In the genomic region with DNA sequence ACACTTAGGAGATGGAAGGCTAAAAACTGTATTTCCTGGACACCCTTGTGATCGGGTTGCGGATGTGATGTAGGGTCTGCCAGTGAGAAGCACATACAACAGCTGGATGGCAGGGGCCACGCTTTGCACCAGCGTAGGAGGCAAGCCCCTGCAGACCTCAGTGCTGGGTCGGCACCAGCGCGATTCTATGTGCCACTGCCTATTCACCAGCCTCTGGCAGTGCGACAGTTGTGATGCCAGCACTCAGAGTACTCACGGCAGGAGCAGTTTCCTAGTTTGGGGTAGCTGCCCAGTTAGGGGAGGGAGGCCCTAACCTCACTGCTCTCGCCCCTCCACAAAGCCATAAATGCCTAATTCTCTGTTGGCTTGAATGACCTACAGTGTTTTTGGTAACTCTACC, we compare ENCODE assay signal across 16 cellular contexts.
"Had no signal": no experiment of that assay in that cellular context is flagged by ENCODE, and none has a peak within 500 bp of the region (broad histone marks: within the 10 kb centered on the region; RNA-seq: fewer than 3 reads in every experiment).

No MANE protein-coding gene starts in this region.

- H3K36me3 ChIP-seq: breast epithelium, neutrophil, prostate gland, right lobe of liver, suprapubic skin, upper lobe of right lung had no signal

- H3K4me1 ChIP-seq: breast epithelium, prostate gland had no signal

- DNase-seq: activated CD8-positive, alpha-beta memory T cell treated with anti-CD3 and anti-CD28 coated beads, Interleukin-2, amount 10 ng/mL, durations not matched to agents 7 days and 5 days; activated gamma-delta T cell; activated naive CD8-positive, alpha-beta T cell treated with anti-CD3 and anti-CD28 coated beads for 36 hours; activated T-cell treated with anti-CD3 and anti-CD28 coated beads, Interleukin-2, amount 50 U/mL, for 24 hours; aorta; foreskin melanocyte; right lobe of liver; stimulated activated CD4-positive, alpha-beta T cell treated with anti-CD3 and anti-CD28 coated beads, Interleukin-12 subunit alpha, Interleukin-12 subunit beta, amount 100 ng/mL, for 4 hours; stimulated activated CD4-positive, alpha-beta T cell treated with anti-CD3 and anti-CD28 coated beads, Interleukin-2, amount 100 ng/mL, for 48 hours; stimulated activated naive CD4-positive, alpha-beta T cell treated with Interleukin-2 at 50 U/mL for 16 hours; upper lobe of right lung had no signal

- H3K4me3 ChIP-seq: breast epithelium, prostate gland, right lobe of liver, suprapubic skin, upper lobe of right lung had no signal

- H3K27me3 ChIP-seq: breast epithelium, neutrophil, right lobe of liver, suprapubic skin, upper lobe of right lung had no signal

- H3K27ac ChIP-seq: breast epithelium, neutrophil, prostate gland, right lobe of liver, suprapubic skin, upper lobe of right lung had no signal

- H3K9me3 ChIP-seq: breast epithelium, neutrophil, prostate gland, right lobe of liver, suprapubic skin, upper lobe of right lung had no signal

- ATAC-seq: activated CD4-positive, CD25-positive, alpha-beta regulatory T cell treated with anti-CD3 and anti-CD28 coated beads, Interleukin-2, amount 50 U/mL, for 24 hours; activated CD8-positive, alpha-beta memory T cell treated with anti-CD3 and anti-CD28 coated beads, Interleukin-2, amount 10 ng/mL, durations not matched to agents 7 days and 5 days; right lobe of liver; upper lobe of right lung had no signal
